3 cellular contexts compared by ENCODE assay signal in the genomic region with DNA sequence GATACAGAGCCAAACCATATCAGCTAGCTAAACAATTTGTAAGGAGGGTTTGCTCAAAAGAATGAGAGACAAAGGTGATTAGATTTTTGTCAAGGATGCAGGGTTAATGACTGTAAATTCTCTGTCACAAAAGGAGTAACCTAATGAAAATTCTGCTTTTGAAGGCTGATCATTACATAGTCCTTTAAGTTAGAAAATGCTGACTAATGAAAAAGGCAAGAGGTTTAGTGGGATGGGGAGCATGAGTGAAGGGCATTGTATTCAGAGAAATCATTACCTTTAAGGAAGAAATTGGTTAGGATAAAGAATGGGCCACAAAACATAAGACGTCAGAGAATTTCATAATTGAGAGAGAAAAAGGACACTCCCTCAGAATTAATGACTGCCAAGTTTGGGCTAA.
TF ChIP-seq lines count a peak whose summit lies in the region.

No MANE protein-coding gene starts in this region.

TF ChIP-seq in HepG2, 621 proteins besides CTCF, POLR2A, EP300 and RAD21:
- TF ChIP-seq MIXL1 (CRISPR knock-in tag; IDR thresholded peaks at IDR 0.05) (no peak), ZFP62 (CRISPR knock-in tag; IDR thresholded peaks at IDR 0.05) (no peak), ZKSCAN1 (IDR thresholded peaks at IDR 0.05; ENCODE audit: low read length) (no peak), MAFK (conservative IDR thresholded peaks at IDR 0.05 in 1 of 2, IDR thresholded peaks at IDR 0.05 in 1 of 2; ENCODE audit: low read length in 2 of 2) (peak; percentile 96 to 98), MAFF (IDR thresholded peaks at IDR 0.05; ENCODE audit: low read depth, low read length) (peak; percentile 98)
- TF ChIP-seq, protein P1, sequence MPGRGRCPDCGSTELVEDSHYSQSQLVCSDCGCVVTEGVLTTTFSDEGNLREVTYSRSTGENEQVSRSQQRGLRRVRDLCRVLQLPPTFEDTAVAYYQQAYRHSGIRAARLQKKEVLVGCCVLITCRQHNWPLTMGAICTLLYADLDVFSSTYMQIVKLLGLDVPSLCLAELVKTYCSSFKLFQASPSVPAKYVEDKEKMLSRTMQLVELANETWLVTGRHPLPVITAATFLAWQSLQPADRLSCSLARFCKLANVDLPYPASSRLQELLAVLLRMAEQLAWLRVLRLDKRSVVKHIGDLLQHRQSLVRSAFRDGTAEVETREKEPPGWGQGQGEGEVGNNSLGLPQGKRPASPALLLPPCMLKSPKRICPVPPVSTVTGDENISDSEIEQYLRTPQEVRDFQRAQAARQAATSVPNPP (CRISPR knock-in tag; IDR thresholded peaks at IDR 0.05): no peak
- TF ChIP-seq, protein P2, sequence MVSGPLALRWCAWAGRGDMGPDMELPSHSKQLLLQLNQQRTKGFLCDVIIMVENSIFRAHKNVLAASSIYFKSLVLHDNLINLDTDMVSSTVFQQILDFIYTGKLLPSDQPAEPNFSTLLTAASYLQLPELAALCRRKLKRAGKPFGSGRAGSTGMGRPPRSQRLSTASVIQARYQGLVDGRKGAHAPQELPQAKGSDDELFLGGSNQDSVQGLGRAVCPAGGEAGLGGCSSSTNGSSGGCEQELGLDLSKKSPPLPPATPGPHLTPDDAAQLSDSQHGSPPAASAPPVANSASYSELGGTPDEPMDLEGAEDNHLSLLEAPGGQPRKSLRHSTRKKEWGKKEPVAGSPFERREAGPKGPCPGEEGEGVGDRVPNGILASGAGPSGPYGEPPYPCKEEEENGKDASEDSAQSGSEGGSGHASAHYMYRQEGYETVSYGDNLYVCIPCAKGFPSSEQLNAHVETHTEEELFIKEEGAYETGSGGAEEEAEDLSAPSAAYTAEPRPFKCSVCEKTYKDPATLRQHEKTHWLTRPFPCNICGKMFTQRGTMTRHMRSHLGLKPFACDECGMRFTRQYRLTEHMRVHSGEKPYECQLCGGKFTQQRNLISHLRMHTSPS (CRISPR knock-in tag; IDR thresholded peaks at IDR 0.05; ENCODE audit: low read depth): no peak
- TF ChIP-seq, protein P3, sequence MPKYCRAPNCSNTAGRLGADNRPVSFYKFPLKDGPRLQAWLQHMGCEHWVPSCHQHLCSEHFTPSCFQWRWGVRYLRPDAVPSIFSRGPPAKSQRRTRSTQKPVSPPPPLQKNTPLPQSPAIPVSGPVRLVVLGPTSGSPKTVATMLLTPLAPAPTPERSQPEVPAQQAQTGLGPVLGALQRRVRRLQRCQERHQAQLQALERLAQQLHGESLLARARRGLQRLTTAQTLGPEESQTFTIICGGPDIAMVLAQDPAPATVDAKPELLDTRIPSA (CRISPR knock-in tag; IDR thresholded peaks at IDR 0.05; ENCODE audit: borderline replicate concordance): no peak

TF ChIP-seq in IMR-90, 13 proteins besides CTCF, POLR2A, EP300 and RAD21:
- TF ChIP-seq CEBPB (IDR thresholded peaks at IDR 0.05; ENCODE audit: low read depth, low read length) (no peak), SMC3 (IDR thresholded peaks at IDR 0.05; ENCODE audit: low read depth, low read length) (no peak), BHLHE40 (IDR thresholded peaks at IDR 0.05; ENCODE audit: low read depth, low read length) (no peak), MAFK (IDR thresholded peaks at IDR 0.05; ENCODE audit: low read depth, low read length) (peak; percentile 97)
- TF ChIP-seq, protein P4, sequence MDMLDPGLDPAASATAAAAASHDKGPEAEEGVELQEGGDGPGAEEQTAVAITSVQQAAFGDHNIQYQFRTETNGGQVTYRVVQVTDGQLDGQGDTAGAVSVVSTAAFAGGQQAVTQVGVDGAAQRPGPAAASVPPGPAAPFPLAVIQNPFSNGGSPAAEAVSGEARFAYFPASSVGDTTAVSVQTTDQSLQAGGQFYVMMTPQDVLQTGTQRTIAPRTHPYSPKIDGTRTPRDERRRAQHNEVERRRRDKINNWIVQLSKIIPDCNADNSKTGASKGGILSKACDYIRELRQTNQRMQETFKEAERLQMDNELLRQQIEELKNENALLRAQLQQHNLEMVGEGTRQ (IDR thresholded peaks at IDR 0.05; ENCODE audit: low read depth, low read length): no peak

TF ChIP-seq in H1, 55 proteins besides CTCF, POLR2A, EP300 and RAD21:
- no peak for TF ChIP-seq KDM5A (IDR thresholded peaks at IDR 0.05; ENCODE audit: low read length)
- TF ChIP-seq MAFK (IDR thresholded peaks at IDR 0.05; ENCODE audit: low read depth, low read length): peak; percentile 94
- TF ChIP-seq SRF (IDR thresholded peaks at IDR 0.05; ENCODE audit: low read depth, low read length): no peak
- TF ChIP-seq, protein P5, sequence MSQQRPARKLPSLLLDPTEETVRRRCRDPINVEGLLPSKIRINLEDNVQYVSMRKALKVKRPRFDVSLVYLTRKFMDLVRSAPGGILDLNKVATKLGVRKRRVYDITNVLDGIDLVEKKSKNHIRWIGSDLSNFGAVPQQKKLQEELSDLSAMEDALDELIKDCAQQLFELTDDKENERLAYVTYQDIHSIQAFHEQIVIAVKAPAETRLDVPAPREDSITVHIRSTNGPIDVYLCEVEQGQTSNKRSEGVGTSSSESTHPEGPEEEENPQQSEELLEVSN (IDR thresholded peaks at IDR 0.05): no peak
